ENCODE assay signal across 22 cellular contexts in the genomic region with DNA sequence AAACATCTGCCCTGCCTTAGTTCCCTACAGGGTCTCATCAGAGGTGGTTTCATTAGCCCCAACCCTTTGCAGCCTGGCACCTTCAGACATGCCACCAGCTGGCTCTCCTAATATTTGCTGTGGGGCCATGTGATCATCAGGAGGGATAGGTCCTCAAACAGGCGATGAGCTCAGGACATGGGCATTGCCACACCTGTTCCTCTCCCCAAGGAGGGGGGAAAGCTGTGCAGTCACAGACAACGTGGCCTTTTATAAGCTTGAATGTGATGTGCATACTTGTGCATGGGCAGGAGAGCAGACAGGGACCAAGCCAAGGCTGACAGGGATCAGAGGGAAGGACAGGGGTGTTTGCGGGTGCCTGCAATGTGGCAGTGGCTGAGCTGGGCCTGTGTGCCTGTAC.
A peak's percentile ranks its signal among the peaks of the same experiment; 100 is the strongest.
DNase-seq lines count a peak whose midpoint lies in the region; TF ChIP-seq lines count a peak whose summit lies in the region.
"Had no signal": no experiment of that assay in that cellular context is flagged by ENCODE, and none has a peak within 500 bp of the region (broad histone marks: within the 10 kb centered on the region; RNA-seq: fewer than 3 reads in every experiment).

No MANE protein-coding gene starts in this region.

- no peak overlapping the region for H3K4me2 ChIP-seq in neural progenitor cell

- peaks cover 2% of the 10 kb centered on the region for H3K4me1 Mint-ChIP-seq in neural progenitor cell
- H3K4me1 Mint-ChIP-seq: activated naive CD8-positive, alpha-beta T cell treated with anti-CD3 and anti-CD28 coated beads for 36 hours; naive B cell had no signal

- no peak overlapping the region for H3K27ac Mint-ChIP-seq in neural progenitor cell
- H3K27ac Mint-ChIP-seq: activated naive CD8-positive, alpha-beta T cell treated with anti-CD3 and anti-CD28 coated beads for 36 hours; naive B cell had no signal

- H3K27ac ChIP-seq in neural progenitor cell = no peak overlapping the region
- H3K27ac ChIP-seq: C4-2B, tibial artery had no signal

- H3K27me3 ChIP-seq in neural progenitor cell = no peaks in the 10 kb centered on the region
- H3K27me3 ChIP-seq: tibial artery had no signal

- no peak overlapping the region for H2AFZ ChIP-seq in neural progenitor cell (replicated peaks)

- H4K20me1 ChIP-seq in neural progenitor cell (ENCODE audit: low read depth) = no peaks in the 10 kb centered on the region

- no peak overlapping the region for H3K4me3 Mint-ChIP-seq in neural progenitor cell
- H3K4me3 Mint-ChIP-seq: activated naive CD8-positive, alpha-beta T cell treated with anti-CD3 and anti-CD28 coated beads for 36 hours; naive B cell had no signal

- no peaks in the 10 kb centered on the region for H3K36me3 ChIP-seq in neural progenitor cell
- H3K36me3 ChIP-seq: tibial artery had no signal

- no peak for TF ChIP-seq CTCF in neural progenitor cell (IDR thresholded peaks at IDR 0.05)

- H3K9ac ChIP-seq in neural progenitor cell = no peak overlapping the region

- H3F3A ChIP-seq in neural progenitor cell (ENCODE audit: low read depth) = no peaks in the 10 kb centered on the region

- no peak overlapping the region for H3K4me3 ChIP-seq in neural progenitor cell
- H3K4me3 ChIP-seq: tibial artery had no signal

- H3K9me3 ChIP-seq in neural progenitor cell (ENCODE audit: low read depth) = no peaks in the 10 kb centered on the region
- H3K9me3 ChIP-seq: tibial artery had no signal

- peak; percentile 44 for DNase-seq in DMS153 (lab: John Stamatoyannopoulos, UW)
- peak; percentile 57 for DNase-seq in NCI-H1694 treated with DMSO at 0.1 percent for 48 hours (lab: John Stamatoyannopoulos, UW)
- DNase-seq in NCI-H774 (lab: John Stamatoyannopoulos, UW) = peak; percentile 69
- peak; percentile 38 for DNase-seq in mucosa of gallbladder (ENCODE audit: low spot score)
- DNase-seq in neural progenitor cell (ENCODE audit: low spot score) = no peak
- DNase-seq in DMS114 treated with DMSO at 0.1 percent for 48 hours (lab: John Stamatoyannopoulos, UW; ENCODE audit: unreplicated experiment) = no peak
- DNase-seq in UCSD-AML1 (lab: John Stamatoyannopoulos, UW; ENCODE audit: unreplicated experiment) = no peak
- DNase-seq in LoVo (ENCODE audit: low spot score) = no peak
- DNase-seq: activated CD4-positive, alpha-beta T cell treated with anti-CD3 and anti-CD28 coated beads for 1 hour; activated naive CD8-positive, alpha-beta T cell treated with anti-CD3 and anti-CD28 coated beads for 36 hours; DMS79; effector CD8-positive, alpha-beta T cell; islet precursor cell; KBM-7; naive B cell; NCI-H2227 treated with DMSO at 0.1 percent for 48 hours; posterior cingulate gyrus; small intestine; stimulated activated CD4-positive, alpha-beta T cell treated with anti-CD3 and anti-CD28 coated beads, Interleukin-2, amount 100 ng/mL, for 48 hours; stimulated activated naive CD4-positive, alpha-beta T cell treated with Interleukin-2 at 50 U/mL for 16 hours; tibial artery had no signal

- H3K27me3 Mint-ChIP-seq in neural progenitor cell (ENCODE audit: insufficient read depth, low read depth) = peaks cover 2% of the 10 kb centered on the region

- no peaks in the 10 kb centered on the region for H3K4me1 ChIP-seq in neural progenitor cell
- H3K4me1 ChIP-seq: tibial artery had no signal

- no peaks in the 10 kb centered on the region for H3K79me2 ChIP-seq in neural progenitor cell (ENCODE audit: low read depth)

- H3K36me3 Mint-ChIP-seq in neural progenitor cell = no peaks in the 10 kb centered on the region
- H3K36me3 Mint-ChIP-seq: activated naive CD8-positive, alpha-beta T cell treated with anti-CD3 and anti-CD28 coated beads for 36 hours; naive B cell had no signal

- no peaks in the 10 kb centered on the region for H3K9me3 Mint-ChIP-seq in neural progenitor cell
- H3K9me3 Mint-ChIP-seq: activated naive CD8-positive, alpha-beta T cell treated with anti-CD3 and anti-CD28 coated beads for 36 hours had no signal

Comparison
In these comparisons a context has a peak if more than half of its experiments do, and no peak if none do; other contexts are left out.
1. DNase-seq: peak in DMS153 (single experiment), NCI-H1694 treated with DMSO at 0.1 percent for 48 hours (single experiment), NCI-H774 (single experiment) and mucosa of gallbladder (single experiment); none in neural progenitor cell (single experiment), DMS114 treated with DMSO at 0.1 percent for 48 hours (single experiment), UCSD-AML1 (single experiment) and LoVo (single experiment).